ENCODE assay signal across 8 cellular contexts in genomic region chr4:1748465-1748995, GRCh38. TPM values are rescaled to one million over a fixed set of nuclear protein-coding genes. Genes with fewer than 3 reads are reported as not detected.
DNase-seq lines count a peak whose midpoint lies in the region; ATAC-seq and TF ChIP-seq lines count a peak whose summit lies in the region.

No MANE protein-coding gene starts in this region.

- peaks cover 4% of the 10 kb centered on the region for H3K27me3 Mint-ChIP-seq in nephron progenitor cell (ENCODE audit: low read depth, poor library complexity)

- H3K27ac Mint-ChIP-seq in nephron progenitor cell: no peak overlapping the region

- no TSS peak for BruUV-seq in OCI-LY7 (replicated peaks; lab: Mats Ljungman, UMichigan)

- no peaks in the 10 kb centered on the region for H3K4me1 Mint-ChIP-seq in nephron progenitor cell

- H3K27me3 ChIP-seq in esophagus muscularis mucosa (peaks cover 0 to 58% (median 2%) of the 10 kb centered on the region in 4 donors), stomach (peaks cover 0 to 34% (median 4%) of the 10 kb centered on the region in 3 donors)

- H4K20me1 ChIP-seq in OCI-LY7 (ENCODE audit: insufficient read depth, low read length): no peaks in the 10 kb centered on the region

- peak; percentile 80 for TF ChIP-seq CTCF in OCI-LY7 (conservative IDR thresholded peaks at IDR 0.05; ENCODE audit: low read length)
- peak; percentile 37 to 63 (median 53) for TF ChIP-seq CTCF in esophagus muscularis mucosa (IDR thresholded peaks at IDR 0.05)
- peak; percentile 85 for TF ChIP-seq CTCF in nephron progenitor cell (IDR thresholded peaks at IDR 0.05)
- TF ChIP-seq CTCF in stomach (IDR thresholded peaks at IDR 0.05): peak in 5 of 7 experiments; percentile 33 to 83 (median 65)

- POLR2A ChIA-PET in OCI-LY7 (lab: Charles Lee): no interaction called here

- no peak for TF ChIP-seq EP300 in esophagus muscularis mucosa (IDR thresholded peaks at IDR 0.05)
- no peak for TF ChIP-seq EP300 in stomach (IDR thresholded peaks at IDR 0.05)

- peak; percentile 74 for DNase-seq in COR-L47 (lab: John Stamatoyannopoulos, UW)
- peak; percentile 87 for DNase-seq in HPDE6-E6E7 (ENCODE audit: extremely low spot score)
- DNase-seq in OCI-LY7 (ENCODE audit: low spot score): peak; percentile 83
- peak; percentile 77 for DNase-seq in activated T-cell treated with anti-CD3 and anti-CD28 coated beads for 1 hour (ENCODE audit: low read depth)
- no peak for DNase-seq in esophagus muscularis mucosa (ENCODE audit: extremely low spot score)
- DNase-seq in nephron progenitor cell: peak; percentile 94
- DNase-seq in stomach: peak; percentile 83

- WGBS in esophagus muscularis mucosa: 3% methylated on average over 11 of the region's 29 CpGs
- whole genome bisulfite sequencing in stomach, 5 donors: 4 to 19% (median 14%) methylated on average over 16 to 29 of the region's 29 CpGs

- TF ChIP-seq POLR2A in esophagus muscularis mucosa (IDR thresholded peaks at IDR 0.05; ENCODE audit: low read depth): no peak
- TF ChIP-seq POLR2A in stomach (IDR thresholded peaks at IDR 0.05): no peak

- intact Hi-C loops in OCI-LY7 (cut with micrococcal nuclease; ENCODE audit: unreplicated experiment): loop anchor here (1.0 to 5.0 kb wide), 3 partner anchors 62 to 439 kb away; no protein-coding TSS in a partner anchor
- intact Hi-C loops in esophagus muscularis mucosa (cut with DNase I): loop anchor here (5.0 kb wide), 1 partner anchor 149 kb away; no protein-coding TSS in a partner anchor
- intact Hi-C loops in stomach (cut with DNase I; ENCODE audit: low total_unique reads): loop anchor here (5.0 kb wide), 1 partner anchor 64 kb away; no protein-coding TSS in a partner anchor

- no peaks in the 10 kb centered on the region for H3K4me1 ChIP-seq in OCI-LY7 (ENCODE audit: insufficient read depth, low read length, poor library complexity, severe bottlenecking)
- peaks cover 5 to 20% (median 17%) of the 10 kb centered on the region in 4 donors for H3K4me1 ChIP-seq in esophagus muscularis mucosa
- peaks cover 29 to 48% (median 41%) of the 10 kb centered on the region in 4 donors for H3K4me1 ChIP-seq in stomach

- H3K4me2 ChIP-seq in OCI-LY7 (ENCODE audit: low read length): no peak overlapping the region

- H3K4me3 Mint-ChIP-seq in nephron progenitor cell: no peak overlapping the region

- no peak for ATAC-seq in HG02938 (IDR thresholded peaks at IDR 0.05; ENCODE audit: unreplicated experiment)

- H3K4me3 ChIP-seq in OCI-LY7 (ENCODE audit: low read depth, low read length, poor library complexity, severe bottlenecking): no peak overlapping the region
- no peak overlapping the region for H3K4me3 ChIP-seq in esophagus muscularis mucosa
- H3K4me3 ChIP-seq in stomach: no peak overlapping the region

- H3K9me2 ChIP-seq in OCI-LY7 (ENCODE audit: insufficient read depth, low read length): no peaks in the 10 kb centered on the region

- H2AFZ ChIP-seq in OCI-LY7 (ENCODE audit: low read length): no peak overlapping the region

- H3K9me3 Mint-ChIP-seq in nephron progenitor cell: no peaks in the 10 kb centered on the region

- CTCF ChIA-PET in OCI-LY7 (lab: Charles Lee; ENCODE audit: unreplicated experiment): no interaction called here

- H3K79me2 ChIP-seq in OCI-LY7 (ENCODE audit: insufficient read depth, low read depth, low read length): no peaks in the 10 kb centered on the region

- H3K27ac ChIP-seq in OCI-LY7 (ENCODE audit: low read depth, low read length, poor library complexity, severe bottlenecking) (no peak overlapping the region), esophagus muscularis mucosa (replicated peaks in 1 of 4) (no peak overlapping the region), stomach (no peak overlapping the region)

- H3K36me3 ChIP-seq in OCI-LY7 (ENCODE audit: insufficient read depth, low read length): peaks cover 26% of the 10 kb centered on the region
- H3K36me3 ChIP-seq in esophagus muscularis mucosa: peaks cover 0 to 17% (median 16%) of the 10 kb centered on the region in 4 donors
- H3K36me3 ChIP-seq in stomach: peaks cover 0 to 16% (median 10%) of the 10 kb centered on the region in 4 donors

- H3K36me3 Mint-ChIP-seq in nephron progenitor cell (ENCODE audit: low read depth): peaks cover 6% of the 10 kb centered on the region

- no peaks in the 10 kb centered on the region for H3K9me3 ChIP-seq in OCI-LY7 (ENCODE audit: low read length)
- peaks cover 0 to 5% (median 0%) of the 10 kb centered on the region in 4 donors for H3K9me3 ChIP-seq in esophagus muscularis mucosa
- no peaks in the 10 kb centered on the region for H3K9me3 ChIP-seq in stomach

RNA-seq across cellular contexts. Expression of gene TACC3, which starts 27.2 kb away (rescaled TPM):
- 100 and 130 TPM in 2 replicates for total RNA-seq in OCI-LY7 (2014; rRNA removed; shearing (Covaris generic))
- total RNA-seq in OCI-LY7 (2022) (257 and 272 TPM in 2 replicates), esophagus muscularis mucosa (1 to 10 TPM; 2.5 to 8.8 (median 5.8) TPM), stomach (10 to 100 TPM in 4 of 5 donors, 1 to 10 TPM in 1; 9.5 to 74.1 (median 30.9) TPM)
- polyA plus RNA-seq in stomach: 10 to 100 TPM in 2 of 3 donors, 1 to 10 TPM in 1; 7.2 to 22.7 (median 14.3) TPM

RNA-seq across cellular contexts. Expression of gene TMEM129, which starts 27.4 kb away (rescaled TPM):
- 35.1 and 44.0 TPM in 2 replicates for total RNA-seq in OCI-LY7 (2014; rRNA removed; shearing (Covaris generic))
- 34.2 and 39.2 TPM in 2 replicates for total RNA-seq in OCI-LY7 (2022)
- 100 to 1,000 TPM in 1 of 4 donors, 10 to 100 TPM in 3; 59.3 to 101 (median 72.6) TPM for total RNA-seq in esophagus muscularis mucosa
- 100 to 1,000 TPM in 2 of 5 donors, 10 to 100 TPM in 2, 1 to 10 TPM in 1; 9.9 to 171 (median 41.6) TPM for total RNA-seq in stomach
- polyA plus RNA-seq in stomach: 10 to 100 TPM; 13.7 to 29.9 (median 19.1) TPM

RNA-seq across cellular contexts. Expression of gene SLBP, which starts 36.4 kb away (rescaled TPM):
- total RNA-seq in OCI-LY7 (2014; rRNA removed; shearing (Covaris generic)): 191 and 196 TPM in 2 replicates
- total RNA-seq in OCI-LY7 (2022) (159 and 161 TPM in 2 replicates), esophagus muscularis mucosa (10 to 100 TPM; 41.5 to 56.1 (median 45.5) TPM), stomach (100 to 1,000 TPM in 3 of 5 donors, 10 to 100 TPM in 2; 28.3 to 163 (median 100) TPM)
- polyA plus RNA-seq in stomach: 10 to 100 TPM; 30.9 to 35.6 (median 32.5) TPM

RNA-seq across cellular contexts. Expression of gene FGFR3, which starts 44.6 kb away (rescaled TPM):
- not detected in 2 replicates for total RNA-seq in OCI-LY7 (2014; rRNA removed; shearing (Covaris generic))
- not detected in 2 replicates for total RNA-seq in OCI-LY7 (2022)
- 1 to 10 TPM; 1.2 to 2.0 (median 1.6) TPM for total RNA-seq in esophagus muscularis mucosa
- total RNA-seq in stomach: 100 to 1,000 TPM in 1 of 5 donors, 10 to 100 TPM in 4; 20.0 to 530 (median 30.3) TPM
- 10 to 100 TPM in 1 of 3 donors, 1 to 10 TPM in 2; 1.2 to 84.1 (median 2.7) TPM for polyA plus RNA-seq in stomach
